Comparison of ENCODE assay signal across 1 cellular context in genomic region chr7:102152672-102153585, GRCh38.
A peak's percentile ranks its signal among the peaks of the same experiment; 100 is the strongest.
TF ChIP-seq lines count a peak whose summit lies in the region.

No MANE protein-coding gene starts in this region.

TF ChIP-seq in HepG2, 621 proteins besides CTCF, POLR2A, EP300 and RAD21 (continued from another document and continues in another):
- TF ChIP-seq THAP9 (CRISPR knock-in tag; IDR thresholded peaks at IDR 0.05; ENCODE audit: borderline replicate concordance) (no peak; the same call in 1 of the 2 replicates), HMGXB3 (CRISPR knock-in tag; IDR thresholded peaks at IDR 0.05; ENCODE audit: borderline replicate concordance) (no peak), ZNF382 (CRISPR knock-in tag; IDR thresholded peaks at IDR 0.05; ENCODE audit: borderline replicate concordance) (no peak), HDAC1 (CRISPR knock-in tag; IDR thresholded peaks at IDR 0.05) (peak; percentile 61; the same call in 1 of the 2 replicates), FOXC1 (CRISPR knock-in tag; IDR thresholded peaks at IDR 0.05; ENCODE audit: borderline replicate concordance) (no peak), TFAP4 (IDR thresholded peaks at IDR 0.05; ENCODE audit: borderline replicate concordance, low read depth) (peak; percentile 30; the same call in 1 of the 2 replicates), ZNF260 (CRISPR knock-in tag; IDR thresholded peaks at IDR 0.05; ENCODE audit: borderline replicate concordance, low read depth) (no peak), KDM5B (CRISPR knock-in tag; IDR thresholded peaks at IDR 0.05; ENCODE audit: borderline replicate concordance) (no peak; the same call in 1 of the 2 replicates), TOPORS (CRISPR knock-in tag; IDR thresholded peaks at IDR 0.05) (0 out of 2 replicates have a peak, but pooled peaks have one; percentile 11), YEATS2 (CRISPR knock-in tag; IDR thresholded peaks at IDR 0.05; ENCODE audit: borderline replicate concordance) (peak; percentile 38; the same call in 1 of the 2 replicates), ZZZ3 (CRISPR knock-in tag; IDR thresholded peaks at IDR 0.05; ENCODE audit: borderline replicate concordance) (no peak), NFRKB (IDR thresholded peaks at IDR 0.05) (no peak), LBX2 (CRISPR knock-in tag; IDR thresholded peaks at IDR 0.05; ENCODE audit: borderline replicate concordance) (no peak), ZNF746 (CRISPR knock-in tag; IDR thresholded peaks at IDR 0.05) (peak; percentile 40; the same call in 1 of the 2 replicates), NBN (conservative IDR thresholded peaks at IDR 0.05) (no peak), SP1 (IDR thresholded peaks at IDR 0.05) (no peak), SP1 (CRISPR knock-in tag; IDR thresholded peaks at IDR 0.05) (peak; percentile 52; the same call in 1 of the 2 replicates), E2F5 (CRISPR knock-in tag; conservative IDR thresholded peaks at IDR 0.05) (no peak), ATF3 (CRISPR knock-in tag; IDR thresholded peaks at IDR 0.05) (no peak), CCDC6 (CRISPR knock-in tag; IDR thresholded peaks at IDR 0.05) (peak; percentile 51; the same call in 1 of the 2 replicates), RARA (CRISPR knock-in tag; IDR thresholded peaks at IDR 0.05) (no peak; the same call in 1 of the 2 replicates), GABPB1 (CRISPR knock-in tag; IDR thresholded peaks at IDR 0.05) (peak; percentile 64), EED (CRISPR knock-in tag; IDR thresholded peaks at IDR 0.05) (no peak), ZSCAN30 (CRISPR knock-in tag; IDR thresholded peaks at IDR 0.05) (0 out of 2 replicates have a peak, but pooled peaks have one; percentile 38), SP4 (CRISPR knock-in tag; IDR thresholded peaks at IDR 0.05) (peak; percentile 81), ATF2 (CRISPR knock-in tag; IDR thresholded peaks at IDR 0.05) (peak; percentile 16; the same call in 1 of the 2 replicates), ARHGAP35 (CRISPR knock-in tag; IDR thresholded peaks at IDR 0.05; ENCODE audit: borderline replicate concordance) (no peak), MTF2 (CRISPR knock-in tag; IDR thresholded peaks at IDR 0.05; ENCODE audit: borderline replicate concordance) (0 out of 2 replicates have a peak, but pooled peaks have one; percentile 74), FOXA1 (IDR thresholded peaks at IDR 0.05) (no peak), FOXA1 (CRISPR knock-in tag; IDR thresholded peaks at IDR 0.05) (no peak; the same call in 1 of the 2 replicates), TCF12 (IDR thresholded peaks at IDR 0.05) (no peak), TCF12 (CRISPR knock-in tag; IDR thresholded peaks at IDR 0.05) (no peak), GZF1 (CRISPR knock-in tag; IDR thresholded peaks at IDR 0.05) (0 out of 2 replicates have a peak, but pooled peaks have one; percentile 13), MBNL3 (CRISPR knock-in tag; conservative IDR thresholded peaks at IDR 0.05) (no peak), DBP (CRISPR knock-in tag; IDR thresholded peaks at IDR 0.05; ENCODE audit: not compliant biosample characterization) (no peak), KDM2A (CRISPR knock-in tag; IDR thresholded peaks at IDR 0.05; ENCODE audit: borderline replicate concordance, low read depth) (peak; percentile 50; the same call in 1 of the 2 replicates), NAIF1 (CRISPR knock-in tag; IDR thresholded peaks at IDR 0.05; ENCODE audit: borderline replicate concordance) (peak; percentile 13; the same call in 1 of the 2 replicates), ZNF639 (CRISPR knock-in tag; conservative IDR thresholded peaks at IDR 0.05) (no peak; the same call in 1 of the 2 replicates), ZNF513 (CRISPR knock-in tag; conservative IDR thresholded peaks at IDR 0.05) (no peak), ZNF264 (CRISPR knock-in tag; IDR thresholded peaks at IDR 0.05) (peak; percentile 32; the same call in 1 of the 2 replicates), CC2D1A (CRISPR knock-in tag; IDR thresholded peaks at IDR 0.05) (no peak), AGO2 (optimal IDR thresholded peaks at IDR 0.05; ENCODE audit: low read depth, low read length) (no peak), MLXIP (CRISPR knock-in tag; IDR thresholded peaks at IDR 0.05; ENCODE audit: borderline replicate concordance) (no peak; the same call in 1 of the 2 replicates)
